ENCODE assay signal across 11 cellular contexts in genomic region chr22:50011447-50012200, GRCh38. TPM values are rescaled to one million over a fixed set of nuclear protein-coding genes. Genes with fewer than 3 reads are reported as not detected.
A peak's percentile ranks its signal among the peaks of the same experiment; 100 is the strongest.
DNase-seq lines count a peak whose midpoint lies in the region; ATAC-seq and TF ChIP-seq lines count a peak whose summit lies in the region.
"Had no signal": no experiment of that assay in that cellular context is flagged by ENCODE, and none has a peak within 500 bp of the region (broad histone marks: within the 10 kb centered on the region; RNA-seq: fewer than 3 reads in every experiment).

No MANE protein-coding gene starts in this region.

- peaks cover 3% of the 10 kb centered on the region for H3K4me1 Mint-ChIP-seq in endothelial cell (ENCODE audit: unreplicated experiment)
- peaks cover 43 to 54% of the 10 kb centered on the region in 2 donors for H3K4me1 Mint-ChIP-seq in stimulated activated naive B cell treated with anti-CD40 and anti-IgM and Interleukin-4, amounts not matched to agents 10 μg/mL and 1 μg/mL and 100 μg/mL, for 72 hours

- no peak for TF ChIP-seq CTCF in endothelial cell (IDR thresholded peaks at IDR 0.05; ENCODE audit: unreplicated experiment)

- DNase-seq in activated effector memory CD4-positive, alpha-beta T cell treated with anti-CD3 and anti-CD28 coated beads, Interleukin-2, amount 50 U/mL, for 16 hours: peak; percentile 66
- no peak for DNase-seq in activated effector memory CD4-positive, alpha-beta T cell treated with Interleukin-2 at 50 U/mL for 16 hours
- DNase-seq in NCI-H2029 (lab: John Stamatoyannopoulos, UW) (peak; percentile 54), endothelial cell (ENCODE audit: low spot score) (peak; percentile 4), CD1c-positive myeloid dendritic cell (ENCODE audit: extremely low spot score) (no peak), A172 (ENCODE audit: low spot score) (no peak)
- no peak for DNase-seq in stimulated activated naive B cell treated with anti-CD40 and anti-IgM and Interleukin-4, amounts not matched to agents 10 μg/mL and 1 μg/mL and 100 μg/mL, for 72 hours

- H3K27me3 Mint-ChIP-seq in endothelial cell (ENCODE audit: unreplicated experiment): peaks cover 17% of the 10 kb centered on the region
- H3K27me3 Mint-ChIP-seq in stimulated activated naive B cell treated with anti-CD40 and anti-IgM and Interleukin-4, amounts not matched to agents 10 μg/mL and 1 μg/mL and 100 μg/mL, for 72 hours: peaks cover 0 to 22% of the 10 kb centered on the region in 2 donors

- H3K4me3 Mint-ChIP-seq in endothelial cell (ENCODE audit: unreplicated experiment): no peak overlapping the region
- H3K4me3 Mint-ChIP-seq in stimulated activated naive B cell treated with anti-CD40 and anti-IgM and Interleukin-4, amounts not matched to agents 10 μg/mL and 1 μg/mL and 100 μg/mL, for 72 hours: peak overlapping the region; percentile 85 to 90

- no peak for ATAC-seq in stimulated activated naive B cell treated with anti-CD40 and anti-IgM and Interleukin-4, amounts not matched to agents 10 μg/mL and 1 μg/mL and 100 μg/mL, for 72 hours (replicated peaks)
- no peak for ATAC-seq in HG02588 (IDR thresholded peaks at IDR 0.05; ENCODE audit: unreplicated experiment)

- no peak overlapping the region for H3K27ac Mint-ChIP-seq in endothelial cell (ENCODE audit: unreplicated experiment)
- peak overlapping the region; percentile 96 for H3K27ac Mint-ChIP-seq in stimulated activated naive B cell treated with anti-CD40 and anti-IgM and Interleukin-4, amounts not matched to agents 10 μg/mL and 1 μg/mL and 100 μg/mL, for 72 hours

- H3K9me3 Mint-ChIP-seq in endothelial cell (ENCODE audit: unreplicated experiment): no peaks in the 10 kb centered on the region
- no peaks in the 10 kb centered on the region for H3K9me3 Mint-ChIP-seq in stimulated activated naive B cell treated with anti-CD40 and anti-IgM and Interleukin-4, amounts not matched to agents 10 μg/mL and 1 μg/mL and 100 μg/mL, for 72 hours

- no peaks in the 10 kb centered on the region for H3K36me3 Mint-ChIP-seq in endothelial cell (ENCODE audit: low read depth, unreplicated experiment)
- H3K36me3 Mint-ChIP-seq in stimulated activated naive B cell treated with anti-CD40 and anti-IgM and Interleukin-4, amounts not matched to agents 10 μg/mL and 1 μg/mL and 100 μg/mL, for 72 hours: no peaks in the 10 kb centered on the region

RNA-seq across cellular contexts. Expression of gene IL17REL, which starts 0.9 kb away (rescaled TPM):
- total RNA-seq in endothelial cell (ENCODE audit: unreplicated experiment): 0.15 TPM
- total RNA-seq in A172 (2014; rRNA removed; shearing (Covaris generic)): not detected in 2 replicates
- total RNA-seq: left lobe of liver, NCI-H460, SK-MEL-5 had no signal

RNA-seq across cellular contexts. Expression of gene TTLL8, which starts 46.5 kb away (rescaled TPM):
- total RNA-seq in endothelial cell (ENCODE audit: unreplicated experiment): not detected
- not detected in 2 replicates for total RNA-seq in A172 (2014; rRNA removed; shearing (Covaris generic))
- total RNA-seq: left lobe of liver, NCI-H460, SK-MEL-5 had no signal

RNA-seq across cellular contexts. Expression of gene PIM3, which starts 51.1 kb away (rescaled TPM):
- 112 TPM for total RNA-seq in endothelial cell (ENCODE audit: unreplicated experiment)
- total RNA-seq in A172 (2014; rRNA removed; shearing (Covaris generic)): 41.7 and 48.7 TPM in 2 replicates

Comparison
In these comparisons a context has a peak if more than half of its experiments do, and no peak if none do; other contexts are left out.
1. DNase-seq: peak in activated effector memory CD4-positive, alpha-beta T cell treated with anti-CD3 and anti-CD28 coated beads, Interleukin-2, amount 50 U/mL, for 16 hours (single experiment), NCI-H2029 (single experiment) and endothelial cell (single experiment); none in activated effector memory CD4-positive, alpha-beta T cell treated with Interleukin-2 at 50 U/mL for 16 hours (single experiment), stimulated activated naive B cell treated with anti-CD40 and anti-IgM and Interleukin-4, amounts not matched to agents 10 μg/mL and 1 μg/mL and 100 μg/mL, for 72 hours (single experiment), CD1c-positive myeloid dendritic cell (single experiment) and A172 (single experiment).